Comparison of ENCODE assay signal across 9 cellular contexts in the genomic region with DNA sequence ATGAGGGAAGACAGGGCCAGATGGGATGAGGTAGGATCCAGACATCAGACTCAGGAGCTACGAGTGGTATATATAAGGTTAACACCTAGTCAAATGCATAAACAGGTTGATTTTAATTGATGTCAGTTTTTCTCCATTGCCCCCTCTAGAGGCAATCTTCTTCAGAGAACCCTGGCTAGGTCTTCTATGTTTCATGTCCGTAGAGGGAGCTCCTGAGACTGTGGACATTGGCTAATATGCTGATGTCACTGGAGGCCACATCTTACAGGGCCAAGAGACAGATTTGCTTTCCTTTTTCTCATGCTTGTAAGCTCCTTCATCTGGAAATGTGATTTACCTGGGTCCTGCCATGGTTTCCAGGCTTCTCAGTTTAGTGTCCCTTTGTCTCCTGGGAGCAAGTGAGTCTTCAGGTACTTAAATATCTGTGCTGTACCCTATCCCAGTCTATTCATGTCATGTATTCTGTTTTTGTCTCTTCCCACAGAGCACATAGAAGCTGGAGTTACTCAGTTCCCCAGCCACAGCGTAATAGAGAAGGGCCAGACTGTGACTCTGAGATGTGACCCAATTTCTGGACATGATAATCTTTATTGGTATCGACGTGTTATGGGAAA.
DNase-seq lines count a peak whose midpoint lies in the region; ATAC-seq, FAIRE-seq and TF ChIP-seq lines count a peak whose summit lies in the region.
"Had no signal": no experiment of that assay in that cellular context is flagged by ENCODE, and none has a peak within 500 bp of the region (broad histone marks: within the 10 kb centered on the region; RNA-seq: fewer than 3 reads in every experiment).

No MANE protein-coding gene starts in this region.

- FAIRE-seq in A549 (lab: Jason Lieb, UNC) = no peak

- no peak overlapping the region for H3K4me3 Mint-ChIP-seq in T-helper 17 cell

- peak; percentile 46 to 50; a peak in 4 of 5 replicates for TF ChIP-seq RAD21 in A549 (conservative IDR thresholded peaks at IDR 0.05 in 1 of 2, IDR thresholded peaks at IDR 0.05 in 1 of 2)

- no peak overlapping the region for H3K4me3 ChIP-seq in A549
- no peak overlapping the region for H3K4me3 ChIP-seq in heart left ventricle
- no peak overlapping the region for H3K4me3 ChIP-seq in sigmoid colon

- no peaks in the 10 kb centered on the region for H3K36me3 ChIP-seq in heart left ventricle
- H3K36me3 ChIP-seq in sigmoid colon = no peaks in the 10 kb centered on the region
- H3K36me3 ChIP-seq: neutrophil had no signal

- H3K9me3 ChIP-seq in A549 (no peaks in the 10 kb centered on the region), T-helper 17 cell (ENCODE audit: control insufficient read depth, low read length, poor library complexity, severe bottlenecking) (no peaks in the 10 kb centered on the region), heart left ventricle (no peaks in the 10 kb centered on the region), sigmoid colon (no peaks in the 10 kb centered on the region)
- H3K9me3 ChIP-seq: neutrophil had no signal

- no peaks in the 10 kb centered on the region for H3K27me3 Mint-ChIP-seq in T-helper 17 cell

- intact Hi-C loops in heart left ventricle (cut with DNase I) = no loop called here
- intact Hi-C loops in sigmoid colon (cut with DNase I) = no loop called here

- peaks cover 24% of the 10 kb centered on the region for H3K4me1 ChIP-seq in A549
- no peaks in the 10 kb centered on the region for H3K4me1 ChIP-seq in heart left ventricle
- H3K4me1 ChIP-seq in sigmoid colon = no peaks in the 10 kb centered on the region

- no peak for TF ChIP-seq POLR2A in A549 (IDR thresholded peaks at IDR 0.05; ENCODE audit: low read length)
- no peak for TF ChIP-seq POLR2A in heart left ventricle (IDR thresholded peaks at IDR 0.05)
- TF ChIP-seq POLR2A in sigmoid colon (IDR thresholded peaks at IDR 0.05) = no peak

- peak overlapping the region; percentile 29 to 69; a peak in 4 of 6 replicates for H3K27ac ChIP-seq in A549
- H3K27ac ChIP-seq in heart left ventricle = no peak overlapping the region
- no peak overlapping the region for H3K27ac ChIP-seq in sigmoid colon
- H3K27ac ChIP-seq: neutrophil had no signal

- DNase-seq in A549 (ENCODE audit: low read depth in 1 of 2, low spot score in 1 of 2) = peak; percentile 85 to 88
- DNase-seq in EL = peak; percentile 79
- DNase-seq in HPDE6-E6E7 (ENCODE audit: extremely low spot score) = peak; percentile 74
- DNase-seq in T-helper 17 cell = no peak
- DNase-seq in heart left ventricle = no peak
- DNase-seq in stimulated activated naive CD8-positive, alpha-beta T cell treated with anti-CD3 and anti-CD28 coated beads, Interleukin-15, Interleukin-2, amounts not matched to agents 100 U/mL and 50 U/mL, for 24 hours = no peak
- DNase-seq in sigmoid colon = no peak

- POLR2A ChIA-PET in A549 (lab: Yijun Ruan, JAX) = no interaction called here

- H3K36me3 Mint-ChIP-seq in T-helper 17 cell (ENCODE audit: low read depth) = no peaks in the 10 kb centered on the region

- H3K27ac Mint-ChIP-seq in T-helper 17 cell = peak overlapping the region; percentile 75

- no peak for TF ChIP-seq EP300 in A549 (IDR thresholded peaks at IDR 0.05)
- TF ChIP-seq EP300 in sigmoid colon (IDR thresholded peaks at IDR 0.05) = no peak

- TF ChIP-seq CTCF in A549 (IDR thresholded peaks at IDR 0.05) = peak; percentile 86
- peak in 8 of 12 donors; percentile 11 to 46 (median 38) for TF ChIP-seq CTCF in heart left ventricle (IDR thresholded peaks at IDR 0.05)
- TF ChIP-seq CTCF in sigmoid colon (IDR thresholded peaks at IDR 0.05) = no peak

- H3K4me1 Mint-ChIP-seq in T-helper 17 cell = peaks cover 17% of the 10 kb centered on the region

- ATAC-seq in A549 (peak; percentile 92 to 97), GM21619 (IDR thresholded peaks at IDR 0.05; ENCODE audit: unreplicated experiment) (peak; percentile 83), T-helper 17 cell (peak; percentile 87), heart left ventricle (peak in 2 of 4 donors; percentile 48 to 59)
- peak; percentile 68 for ATAC-seq in stimulated activated naive CD8-positive, alpha-beta T cell treated with anti-CD3 and anti-CD28 coated beads, Interleukin-15, Interleukin-2, amounts not matched to agents 100 U/mL and 50 U/mL, for 24 hours

- H3K4me2 ChIP-seq in A549 = peak overlapping the region; percentile 7; the same call in 1 of the 3 replicates

- 52% methylated on average over 5 of the region's 5 CpGs for WGBS in A549 (ENCODE audit: missing lambda C conversion rate)
- WGBS in heart left ventricle, 4 donors = 48 to 50% (median 49%) methylated on average over 5 of the region's 5 CpGs
- 66 to 71% methylated on average over 5 of the region's 5 CpGs for WGBS in sigmoid colon, 2 donors

- H3K27me3 ChIP-seq in heart left ventricle (no peaks in the 10 kb centered on the region), sigmoid colon (no peaks in the 10 kb centered on the region)
- H3K27me3 ChIP-seq: neutrophil had no signal

- CTCF ChIA-PET in A549 (lab: Yijun Ruan, JAX) = interaction anchor here (0.5 to 6.7 kb wide), 36 partner anchors 9 to 834 kb away, joined by 3 to 80 read pairs (median 4); no protein-coding TSS in a partner anchor

TF ChIP-seq in A549, 52 proteins besides CTCF, POLR2A, EP300 and RAD21:
- TF ChIP-seq SMC3 (IDR thresholded peaks at IDR 0.05) (peak; percentile 58; the same call in 2 of the 3 replicates), HDAC2 (IDR thresholded peaks at IDR 0.05) (no peak), CEBPB (IDR thresholded peaks at IDR 0.05) (peak in 1 of 2 experiments; percentile 37; a peak in 2 of 4 replicates)

Comparison
In these comparisons a context has a peak if more than half of its experiments do, and no peak if none do; other contexts are left out.
1. DNase-seq: peak in A549 (2 of 2), EL (single experiment) and HPDE6-E6E7 (single experiment); none in T-helper 17 cell (0 of 3), heart left ventricle (0 of 5), stimulated activated naive CD8-positive, alpha-beta T cell treated with anti-CD3 and anti-CD28 coated beads, Interleukin-15, Interleukin-2, amounts not matched to agents 100 U/mL and 50 U/mL, for 24 hours (single experiment) and sigmoid colon (single experiment).
2. H3K27ac ChIP-seq: peak in A549 (2 of 2); none in heart left ventricle (0 of 12) and sigmoid colon (0 of 4).
3. CTCF ChIP-seq: peak in A549 (single experiment) and heart left ventricle (8 of 12); none in sigmoid colon (0 of 4).